In genomic region chr9:122134822-122135528, GRCh38 we compare ENCODE assay signal across 19 cellular contexts. TPM values are rescaled to one million over a fixed set of nuclear protein-coding genes. Genes with fewer than 3 reads are reported as not detected.
DNase-seq lines count a peak whose midpoint lies in the region; ATAC-seq and TF ChIP-seq lines count a peak whose summit lies in the region.
"Had no signal": no experiment of that assay in that cellular context is flagged by ENCODE, and none has a peak within 500 bp of the region (broad histone marks: within the 10 kb centered on the region; RNA-seq: fewer than 3 reads in every experiment).

No MANE protein-coding gene starts in this region.

- no peaks in the 10 kb centered on the region for H3K27me3 ChIP-seq in GM23248 (replicated peaks; ENCODE audit: insufficient read depth)
- peaks cover 43% of the 10 kb centered on the region for H3K27me3 ChIP-seq in NT2/D1 (ENCODE audit: insufficient read depth, insufficient read length)
- peaks cover 5% of the 10 kb centered on the region for H3K27me3 ChIP-seq in fibroblast of lung (ENCODE audit: control insufficient read depth, insufficient read depth, low read length)
- H3K27me3 ChIP-seq in osteoblast (ENCODE audit: insufficient read depth, low read length): peaks cover 11% of the 10 kb centered on the region
- H3K27me3 ChIP-seq: Peyer's patch had no signal

- no peaks in the 10 kb centered on the region for H3K9me2 ChIP-seq in GM23248 (ENCODE audit: insufficient read depth)

- H3F3A ChIP-seq in GM23248 (ENCODE audit: insufficient read depth): no peaks in the 10 kb centered on the region

- WGBS in GM23248 (ENCODE audit: low coverage in 1 of 2, low lambda C conversion rate in 2 of 2, missing lambda C conversion rate in 2 of 2), 2 experiments: 13 to 19% methylated on average over 12 of the region's 12 CpGs

- no peak overlapping the region for H3K27ac ChIP-seq in GM23248
- no peak overlapping the region for H3K27ac ChIP-seq in fibroblast of lung (ENCODE audit: insufficient read depth, low read length)
- no peak overlapping the region for H3K27ac ChIP-seq in osteoblast (ENCODE audit: low read depth, low read length)
- H3K27ac ChIP-seq: coronary artery, Peyer's patch, psoas muscle, VCaP had no signal

- ATAC-seq in HG03039 (IDR thresholded peaks at IDR 0.05; ENCODE audit: unreplicated experiment): no peak
- ATAC-seq in HG03045 (IDR thresholded peaks at IDR 0.05; ENCODE audit: unreplicated experiment): no peak
- ATAC-seq: psoas muscle had no signal

- TF ChIP-seq CTCF in fibroblast of lung (conservative IDR thresholded peaks at IDR 0.05 in 1 of 2, IDR thresholded peaks at IDR 0.05 in 1 of 2; ENCODE audit: low read depth in 1 of 2, low read length in 2 of 2) (no peak), osteoblast (IDR thresholded peaks at IDR 0.05; ENCODE audit: extremely low read depth, low read depth, low read length) (no peak)

- H3K36me3 ChIP-seq in GM23248 (ENCODE audit: low read depth) (no peaks in the 10 kb centered on the region), NT2/D1 (ENCODE audit: insufficient read depth, insufficient read length, low read length) (no peaks in the 10 kb centered on the region), fibroblast of lung (ENCODE audit: control insufficient read depth, insufficient read depth, low read length) (no peaks in the 10 kb centered on the region), osteoblast (ENCODE audit: insufficient read depth, low read length) (no peaks in the 10 kb centered on the region)
- H3K36me3 ChIP-seq: Peyer's patch had no signal

- H3K4me1 ChIP-seq in GM23248 (ENCODE audit: insufficient read depth) (peaks cover 5% of the 10 kb centered on the region), NT2/D1 (ENCODE audit: insufficient read depth, insufficient read length) (peaks cover 31% of the 10 kb centered on the region), fibroblast of lung (ENCODE audit: control insufficient read depth, extremely low read depth, insufficient read depth, low read length) (peaks cover 2% of the 10 kb centered on the region), osteoblast (ENCODE audit: insufficient read depth, low read length) (peaks cover 4% of the 10 kb centered on the region)
- H3K4me1 ChIP-seq: Peyer's patch had no signal

- no peaks in the 10 kb centered on the region for H3K79me2 ChIP-seq in GM23248 (ENCODE audit: insufficient read depth)
- no peaks in the 10 kb centered on the region for H3K79me2 ChIP-seq in fibroblast of lung (ENCODE audit: control insufficient read depth, insufficient read depth, low read length)
- H3K79me2 ChIP-seq in osteoblast (ENCODE audit: insufficient read depth, low read length): no peaks in the 10 kb centered on the region

- H3K9me3 ChIP-seq in GM23248 (ENCODE audit: low read depth) (no peaks in the 10 kb centered on the region), NT2/D1 (ENCODE audit: insufficient read depth, low read length) (no peaks in the 10 kb centered on the region), fibroblast of lung (ENCODE audit: control insufficient read depth, insufficient read depth, low read depth, low read length) (no peaks in the 10 kb centered on the region), osteoblast (ENCODE audit: low read depth, low read length) (no peaks in the 10 kb centered on the region)
- H3K9me3 ChIP-seq: Peyer's patch, psoas muscle had no signal

- H3K4me3 ChIP-seq in GM23248 (no peak overlapping the region), NT2/D1 (ENCODE audit: insufficient read length, low read depth) (no peak overlapping the region), fibroblast of lung (replicated peaks in 1 of 4; ENCODE audit: control extremely low read depth in 1 of 4, insufficient read depth in 1 of 4, low read depth in 3 of 4, low read length in 4 of 4) (no peak overlapping the region), osteoblast (ENCODE audit: insufficient read depth, low read length) (no peak overlapping the region)
- H3K4me3 ChIP-seq: coronary artery, Peyer's patch, psoas muscle had no signal

- H3K4me2 ChIP-seq in GM23248 (ENCODE audit: unreplicated experiment): no peak overlapping the region
- H3K4me2 ChIP-seq in fibroblast of lung (ENCODE audit: extremely low read depth, insufficient read depth, low read length): peak overlapping the region; percentile 8
- no peak overlapping the region for H3K4me2 ChIP-seq in osteoblast (ENCODE audit: insufficient read depth, low read length)

- H2AFZ ChIP-seq in GM23248 (no peak overlapping the region), fibroblast of lung (ENCODE audit: low read length) (no peak overlapping the region), osteoblast (ENCODE audit: low read length) (no peak overlapping the region)

- in situ Hi-C loops in GM23248 (cut with MboI): no loop called here

- DNase-seq in GM23248 (peak; percentile 64), NT2/D1 (ENCODE audit: low read depth, low spot score) (no peak), fibroblast of lung (ENCODE audit: low read depth in 2 of 2) (peak in 1 of 2 donors; percentile 35), osteoblast (ENCODE audit: insufficient read length, low spot score, missing footprints) (peak; percentile 89), NCI-H524 treated with DMSO at 0.1 percent for 48 hours (lab: John Stamatoyannopoulos, UW) (no peak), HT-29 (ENCODE audit: low spot score) (no peak)
- DNase-seq: AML-193, aorta, erythroblast, NCI-H2081, NCI-H526, Peyer's patch, psoas muscle had no signal

- H3K9ac ChIP-seq in GM23248 (no peak overlapping the region), NT2/D1 (ENCODE audit: insufficient read length, low read depth) (peak overlapping the region; percentile 34), fibroblast of lung (ENCODE audit: insufficient read depth, low read length) (no peak overlapping the region)

- H4K20me1 ChIP-seq in GM23248 (ENCODE audit: insufficient read depth) (no peaks in the 10 kb centered on the region), fibroblast of lung (ENCODE audit: control insufficient read depth, extremely low read depth, insufficient read depth, low read length) (no peaks in the 10 kb centered on the region), osteoblast (ENCODE audit: insufficient read depth, low read length) (no peaks in the 10 kb centered on the region)

RNA-seq across cellular contexts. Expression of gene NDUFA8, which starts 24.6 kb away (rescaled TPM):
- total RNA-seq in GM23248 (2014; rRNA removed; shearing (Covaris generic)): 35.5 and 47.4 TPM in 2 replicates
- polyA plus RNA-seq in GM23248 (2016; fragmentation: Nextera tagmentation; extraction: Ambion mirVana): 126 and 133 TPM in 2 replicates
- total RNA-seq in fibroblast of lung: 26.6 and 29.0 TPM in 2 replicates
- 90.2 and 105 TPM in 2 replicates for polyA plus RNA-seq in fibroblast of lung
- 92.1 and 107 TPM in 2 replicates for polyA plus RNA-seq in fibroblast of lung (2012)
- polyA minus RNA-seq in fibroblast of lung (ENCODE audit: low replicate concordance): 24.0 and 24.2 TPM in 2 replicates
- total RNA-seq in osteoblast: 17.0 and 18.3 TPM in 2 replicates
- 28.1 and 28.5 TPM in 2 replicates for total RNA-seq in HT-29 (2014; rRNA removed; shearing (Covaris generic))

RNA-seq across cellular contexts. Expression of gene MORN5, which starts 24.7 kb away (rescaled TPM):
- total RNA-seq in GM23248 (2014; rRNA removed; shearing (Covaris generic)): not detected in 2 replicates
- polyA plus RNA-seq in GM23248 (2016; fragmentation: Nextera tagmentation; extraction: Ambion mirVana): not detected in 2 replicates
- 0.33 and 0.51 TPM in 2 replicates for total RNA-seq in fibroblast of lung
- polyA plus RNA-seq in fibroblast of lung: not detected in 2 replicates
- not detected in 2 replicates for polyA plus RNA-seq in fibroblast of lung (2012)
- not detected in 2 replicates for polyA minus RNA-seq in fibroblast of lung (ENCODE audit: low replicate concordance)
- 0.36 TPM in 1 of 2 replicates, not detected in the other for total RNA-seq in osteoblast
- not detected in 2 replicates for total RNA-seq in HT-29 (2014; rRNA removed; shearing (Covaris generic))
- total RNA-seq: activated CD8-positive, alpha-beta memory T cell treated with anti-CD3 and anti-CD28 coated beads for 36 hours; aorta; myocyte; Peyer's patch; psoas muscle had no signal
- polyA plus RNA-seq: aorta, psoas muscle had no signal

RNA-seq across cellular contexts. Expression of gene TTLL11, which starts 41.9 kb away (rescaled TPM):
- total RNA-seq in GM23248 (2014; rRNA removed; shearing (Covaris generic)): 6.3 and 6.4 TPM in 2 replicates
- polyA plus RNA-seq in GM23248 (2016; fragmentation: Nextera tagmentation; extraction: Ambion mirVana) (5.0 and 5.1 TPM in 2 replicates), fibroblast of lung (3.9 and 5.4 TPM in 2 replicates)
- total RNA-seq in fibroblast of lung (3.9 and 4.8 TPM in 2 replicates), osteoblast (6.2 and 8.0 TPM in 2 replicates)
- polyA plus RNA-seq in fibroblast of lung (2012): 3.7 and 4.9 TPM in 2 replicates
- 3.8 and 9.6 TPM in 2 replicates for polyA minus RNA-seq in fibroblast of lung (ENCODE audit: low replicate concordance)
- total RNA-seq in HT-29 (2014; rRNA removed; shearing (Covaris generic)): 1.3 and 2.5 TPM in 2 replicates

Comparison
In these comparisons a context has a peak if more than half of its experiments do, and no peak if none do; other contexts are left out.
1. DNase-seq: peak in GM23248 (single experiment) and osteoblast (single experiment); none in NT2/D1 (single experiment), NCI-H524 treated with DMSO at 0.1 percent for 48 hours (single experiment) and HT-29 (single experiment).